1 cellular context compared by ENCODE assay signal in genomic region chr9:92439921-92440750, GRCh38.
TF ChIP-seq lines count a peak whose summit lies in the region.

No MANE protein-coding gene starts in this region.

TF ChIP-seq in K562, 482 proteins besides CTCF, POLR2A, EP300 and RAD21:
- TF ChIP-seq ATF3 (IDR thresholded peaks at IDR 0.05) (peak; percentile 15; the same call in 1 of the 2 replicates), ATF3 (CRISPR knock-in tag; conservative IDR thresholded peaks at IDR 0.05) (no peak), RFX7 (CRISPR knock-in tag; IDR thresholded peaks at IDR 0.05) (no peak)
